Comparison of ENCODE assay signal across 8 cellular contexts in genomic region chr6:28280595-28281287, GRCh38. TPM values are rescaled to one million over a fixed set of nuclear protein-coding genes. Genes with fewer than 3 reads are reported as not detected.
A peak's percentile ranks its signal among the peaks of the same experiment; 100 is the strongest.
DNase-seq lines count a peak whose midpoint lies in the region; ATAC-seq and TF ChIP-seq lines count a peak whose summit lies in the region.

No MANE protein-coding gene starts in this region.

- no peaks in the 10 kb centered on the region for H3K9me3 Mint-ChIP-seq in WTC11
- no peaks in the 10 kb centered on the region for H3K9me3 Mint-ChIP-seq in stimulated activated memory B cell treated with anti-CD40 and anti-IgM and Interleukin-4, amounts not matched to agents 10 μg/mL and 1 μg/mL and 100 μg/mL, for 72 hours

- POLR2A ChIA-PET in WTC11 (lab: Charles Lee), result interaction anchor here (0.6 to 1.6 kb wide), 5 partner anchors 13 to 157 kb away, joined by 3 to 10 read pairs (median 3); partner anchors contain the start of genes ZSCAN16 and ZSCAN26

- H3K27me3 Mint-ChIP-seq in WTC11 (ENCODE audit: low read depth), result peaks cover 4% of the 10 kb centered on the region; the same call in 1 of the 2 replicates
- H3K27me3 Mint-ChIP-seq in stimulated activated memory B cell treated with anti-CD40 and anti-IgM and Interleukin-4, amounts not matched to agents 10 μg/mL and 1 μg/mL and 100 μg/mL, for 72 hours, result peaks cover 32% of the 10 kb centered on the region

- H3K9ac ChIP-seq in HUES48 (ENCODE audit: low read depth, low read length), result no peak overlapping the region; the same call in 1 of the 2 replicates

- peaks cover 13% of the 10 kb centered on the region for H3K4me1 ChIP-seq in HUES48 (ENCODE audit: control insufficient read depth, insufficient read depth, low read length)
- no peaks in the 10 kb centered on the region for H3K4me1 ChIP-seq in iPS DF 6.9 (ENCODE audit: control insufficient read depth, insufficient read depth, low read length)

- H3K36me3 ChIP-seq in HUES48 (ENCODE audit: control insufficient read depth, insufficient read depth, low read length), result peaks cover 36% of the 10 kb centered on the region
- no peaks in the 10 kb centered on the region for H3K36me3 ChIP-seq in iPS DF 6.9 (ENCODE audit: control insufficient read depth, insufficient read depth, low read length)

- no peaks in the 10 kb centered on the region for H3K27me3 ChIP-seq in HUES48 (ENCODE audit: control insufficient read depth, insufficient read depth, low read length)
- no peaks in the 10 kb centered on the region for H3K27me3 ChIP-seq in iPS DF 6.9 (ENCODE audit: control insufficient read depth, insufficient read depth, low read length)

- H3K27ac Mint-ChIP-seq in WTC11, result no peak overlapping the region
- no peak overlapping the region for H3K27ac Mint-ChIP-seq in stimulated activated memory B cell treated with anti-CD40 and anti-IgM and Interleukin-4, amounts not matched to agents 10 μg/mL and 1 μg/mL and 100 μg/mL, for 72 hours

- DNase-seq in WTC11 (ENCODE audit: low spot score), result no peak
- DNase-seq in iPS DF 6.9 (ENCODE audit: low read depth, low spot score), result no peak
- no peak for DNase-seq in NCI-H2196 (lab: John Stamatoyannopoulos, UW; ENCODE audit: unreplicated experiment)
- DNase-seq in activated gamma-delta T cell (lab: John Stamatoyannopoulos, UW), result no peak
- no peak for DNase-seq in hippocampal formation (lab: John Stamatoyannopoulos, UW)

- ATAC-seq in WTC11 (no peak), GM19467 (IDR thresholded peaks at IDR 0.05; ENCODE audit: unreplicated experiment) (no peak)
- ATAC-seq in stimulated activated memory B cell treated with anti-CD40 and anti-IgM and Interleukin-4, amounts not matched to agents 10 μg/mL and 1 μg/mL and 100 μg/mL, for 72 hours, result no peak

- no peak for TF ChIP-seq CTCF in WTC11 (IDR thresholded peaks at IDR 0.05)

- H3K27ac ChIP-seq in HUES48 (ENCODE audit: low read depth, low read length) (no peak overlapping the region), iPS DF 6.9 (ENCODE audit: low read length) (no peak overlapping the region)

- no CpG with 5 or more reads among the region's 3 CpGs for WGBS in iPS DF 6.9 (ENCODE audit: insufficient coverage, insufficient read length)

- H3K9me3 ChIP-seq in HUES48 (ENCODE audit: control insufficient read depth, insufficient read depth, low read length) (no peaks in the 10 kb centered on the region), iPS DF 6.9 (ENCODE audit: control insufficient read depth, insufficient read depth, low read length) (no peaks in the 10 kb centered on the region)

- H3K4me3 Mint-ChIP-seq in WTC11, result peak overlapping the region; percentile 97
- H3K4me3 Mint-ChIP-seq in stimulated activated memory B cell treated with anti-CD40 and anti-IgM and Interleukin-4, amounts not matched to agents 10 μg/mL and 1 μg/mL and 100 μg/mL, for 72 hours, result peak overlapping the region; percentile 78

- CTCF ChIA-PET in WTC11 (lab: Charles Lee), result interaction anchor here (1.1 to 1.9 kb wide), 3 partner anchors 14 to 76 kb away, joined by 4 to 26 read pairs (median 8); partner anchors contain the start of gene ZSCAN26

- peaks cover 14% of the 10 kb centered on the region for H3K4me1 Mint-ChIP-seq in WTC11
- H3K4me1 Mint-ChIP-seq in stimulated activated memory B cell treated with anti-CD40 and anti-IgM and Interleukin-4, amounts not matched to agents 10 μg/mL and 1 μg/mL and 100 μg/mL, for 72 hours, result peaks cover 7% of the 10 kb centered on the region

- peaks cover 16% of the 10 kb centered on the region for H3K36me3 Mint-ChIP-seq in WTC11
- peaks cover 44% of the 10 kb centered on the region for H3K36me3 Mint-ChIP-seq in stimulated activated memory B cell treated with anti-CD40 and anti-IgM and Interleukin-4, amounts not matched to agents 10 μg/mL and 1 μg/mL and 100 μg/mL, for 72 hours

- H3K4me3 ChIP-seq in HUES48 (ENCODE audit: low read depth, low read length) (peak overlapping the region; percentile 86), iPS DF 6.9 (ENCODE audit: low read length) (peak overlapping the region; percentile 93; the same call in 1 of the 2 replicates)

TF ChIP-seq in WTC11, 78 proteins besides CTCF, POLR2A, EP300 and RAD21:
- no peak for TF ChIP-seq IRF2 (CRISPR knock-in tag; IDR thresholded peaks at IDR 0.05; ENCODE audit: borderline replicate concordance, low read depth)
- TF ChIP-seq ZNF512 (CRISPR knock-in tag; IDR thresholded peaks at IDR 0.05; ENCODE audit: borderline replicate concordance), result no peak
- no peak for TF ChIP-seq ETV6 (CRISPR knock-in tag; IDR thresholded peaks at IDR 0.05)
- TF ChIP-seq NR3C1 (CRISPR knock-in tag; conservative IDR thresholded peaks at IDR 0.05; ENCODE audit: low read depth), result no peak
- no peak for TF ChIP-seq EMX1 (CRISPR knock-in tag; IDR thresholded peaks at IDR 0.05)
- TF ChIP-seq TEAD4 (CRISPR knock-in tag; IDR thresholded peaks at IDR 0.05), result no peak
TF ChIP-seq in WTC11: peak in this region for 0.

RNA-seq across cellular contexts. Expression of gene PGBD1, which starts 0.6 kb away (rescaled TPM):
- 6.8 to 7.5 TPM (median 6.9 TPM) in 3 replicates for total RNA-seq in WTC11 (2021)

RNA-seq across cellular contexts. Expression of gene ZSCAN26, which starts 13.8 kb away (rescaled TPM):
- total RNA-seq in WTC11 (2021), result 5.2 to 7.5 TPM (median 6.6 TPM) in 3 replicates

RNA-seq across cellular contexts. Expression of gene NKAPL, which starts 21.6 kb away (rescaled TPM):
- 0.26 to 0.46 TPM (median 0.41 TPM) in 3 replicates for total RNA-seq in WTC11 (2021)

RNA-seq across cellular contexts. Expression of gene ZKSCAN4, which starts 28.7 kb away (rescaled TPM):
- 6.4 to 7.3 TPM (median 7.0 TPM) in 3 replicates for total RNA-seq in WTC11 (2021)

RNA-seq across cellular contexts. Expression of gene ZSCAN31, which starts 55.2 kb away (rescaled TPM):
- total RNA-seq in WTC11 (2021), result 6.6 to 9.1 TPM (median 7.4 TPM) in 3 replicates
